ENCODE assay signal across 8 cellular contexts in genomic region chr12:92145731-92146496, GRCh38. TPM values are rescaled to one million over a fixed set of nuclear protein-coding genes. Genes with fewer than 3 reads are reported as not detected.
DNase-seq lines count a peak whose midpoint lies in the region; ATAC-seq and TF ChIP-seq lines count a peak whose summit lies in the region.

TSS of gene BTG1 (minus strand) at chr12:92145846. CDS start at chr12:92145535, 311 bp downstream.

- DNase-seq in NCI-H1092 treated with DMSO at 0.1 percent for 48 hours (lab: John Stamatoyannopoulos, UW): peak; percentile 98
- peak; percentile 75 for DNase-seq in SKM-1 (lab: John Stamatoyannopoulos, UW; ENCODE audit: unreplicated experiment)
- peak; percentile 97 to 100 for DNase-seq in activated naive CD4-positive, alpha-beta T cell treated with anti-CD3 and anti-CD28 coated beads, Interleukin-2, amount 50 U/mL, for 72 hours (ENCODE audit: low spot score in 2 of 2)
- DNase-seq in globus pallidus (ENCODE audit: low spot score): peak; percentile 100
- DNase-seq in nucleus accumbens (lab: John Stamatoyannopoulos, UW): peak; percentile 94 to 100 (median 100)
- peak; percentile 100 for DNase-seq in suprapubic skin (ENCODE audit: low spot score in 2 of 2)

- no peaks in the 10 kb centered on the region for H3K9me3 Mint-ChIP-seq in activated naive CD4-positive, alpha-beta T cell treated with anti-CD3 and anti-CD28 coated beads, Interleukin-2, amount 50 U/mL, for 72 hours

- no peak for TF ChIP-seq CTCF in suprapubic skin (IDR thresholded peaks at IDR 0.05)

- no peaks in the 10 kb centered on the region for H3K9me3 ChIP-seq in suprapubic skin

- peak; percentile 76 for ATAC-seq in HG02610 (IDR thresholded peaks at IDR 0.05; ENCODE audit: unreplicated experiment)
- peak; percentile 77 to 80 for ATAC-seq in activated naive CD4-positive, alpha-beta T cell treated with anti-CD3 and anti-CD28 coated beads, Interleukin-2, amount 50 U/mL, for 72 hours

- WGBS in suprapubic skin: 1% methylated on average over 60 of the region's 61 CpGs

- peaks cover 19% of the 10 kb centered on the region for H3K36me3 ChIP-seq in suprapubic skin

- TF ChIP-seq POLR2A in suprapubic skin (IDR thresholded peaks at IDR 0.05): peak; percentile 98 to 100

- peak within 1 kb of the TSS; percentile 98 for H3K4me3 ChIP-seq in GM08714 (ENCODE audit: low read length)
- H3K4me3 ChIP-seq in suprapubic skin: peak within 1 kb of the TSS; percentile 83

- H3K27ac ChIP-seq in suprapubic skin: peak within 1 kb of the TSS; percentile 93

- peak within 1 kb of the TSS; percentile 99 to 100 for H3K27ac Mint-ChIP-seq in activated naive CD4-positive, alpha-beta T cell treated with anti-CD3 and anti-CD28 coated beads, Interleukin-2, amount 50 U/mL, for 72 hours

- H3K4me1 ChIP-seq in suprapubic skin: peaks cover 15% of the 10 kb centered on the region

- peaks cover 51 to 58% of the 10 kb centered on the region in 2 donors for H3K36me3 Mint-ChIP-seq in activated naive CD4-positive, alpha-beta T cell treated with anti-CD3 and anti-CD28 coated beads, Interleukin-2, amount 50 U/mL, for 72 hours

- no peaks in the 10 kb centered on the region for H3K27me3 ChIP-seq in suprapubic skin

- no peak for TF ChIP-seq EP300 in suprapubic skin (IDR thresholded peaks at IDR 0.05)

RNA-seq across cellular contexts. Expression of gene BTG1, which starts in this region (rescaled TPM):
- 100 to 1,000 TPM; 158 to 266 TPM for total RNA-seq in activated naive CD4-positive, alpha-beta T cell treated with anti-CD3 and anti-CD28 coated beads, Interleukin-2, amount 50 U/mL, for 72 hours
- 100 to 1,000 TPM; 103 to 178 (median 156) TPM for total RNA-seq in suprapubic skin

Comparison
In these comparisons a context has a peak if more than half of its experiments do, and no peak if none do; other contexts are left out.
1. Peak in every context shown above with its lines: DNase-seq, ATAC-seq, H3K4me3 ChIP-seq and H3K27ac ChIP-seq.